6 cellular contexts compared by ENCODE assay signal in genomic region chr16:67104061-67104460, GRCh38. TPM values are rescaled to one million over a fixed set of nuclear protein-coding genes. Genes with fewer than 3 reads are reported as not detected.
DNase-seq lines count a peak whose midpoint lies in the region; ATAC-seq, FAIRE-seq and TF ChIP-seq lines count a peak whose summit lies in the region.

No MANE protein-coding gene starts in this region.

- no peaks in the 10 kb centered on the region for H4K20me1 ChIP-seq in Karpas-422 (ENCODE audit: insufficient read depth, low read depth, low read length)

- H3K4me3 ChIP-seq in RWPE2 (ENCODE audit: severe bottlenecking) (no peak overlapping the region), kidney (ENCODE audit: low read length in 2 of 2) (no peak overlapping the region), Karpas-422 (ENCODE audit: low read length) (no peak overlapping the region)

- H3K9me2 ChIP-seq in Karpas-422 (replicated peaks; ENCODE audit: insufficient read depth, low read length) = no peaks in the 10 kb centered on the region

- no peak for FAIRE-seq in kidney (lab: Jason Lieb, UNC)

- no peak overlapping the region for H3K27ac ChIP-seq in RWPE2 (ENCODE audit: poor library complexity, severe bottlenecking)
- H3K27ac ChIP-seq in kidney (ENCODE audit: low read depth in 2 of 2, low read length in 2 of 2) = no peak overlapping the region
- no peak overlapping the region for H3K27ac ChIP-seq in Karpas-422 (ENCODE audit: low read length)

- peak; percentile 63 for DNase-seq in ELF-1 (ENCODE audit: low read depth, low spot score)
- no peak for DNase-seq in RWPE2 (ENCODE audit: low spot score)
- no peak for DNase-seq in kidney
- no peak for DNase-seq in Karpas-422
- DNase-seq in retina = no peak

- H3K79me2 ChIP-seq in Karpas-422 (ENCODE audit: low read length) = no peaks in the 10 kb centered on the region

- TF ChIP-seq CTCF in RWPE2 (IDR thresholded peaks at IDR 0.05; ENCODE audit: poor library complexity, severe bottlenecking) (peak; percentile 37), kidney (IDR thresholded peaks at IDR 0.05; ENCODE audit: borderline replicate concordance, extremely low read depth, insufficient read depth) (peak; percentile 40)

- H3K9me3 ChIP-seq in RWPE2 (ENCODE audit: severe bottlenecking) = no peaks in the 10 kb centered on the region
- no peaks in the 10 kb centered on the region for H3K9me3 ChIP-seq in kidney (ENCODE audit: control insufficient read depth in 1 of 2, low read length in 2 of 2)
- no peaks in the 10 kb centered on the region for H3K9me3 ChIP-seq in Karpas-422 (ENCODE audit: low read length)

- intact Hi-C loops in kidney (cut with DNase I) = no loop called here

- ATAC-seq in RWPE2 (ENCODE audit: low read depth) (peak; percentile 56; the same call in 2 of the 3 replicates), GM19023 (IDR thresholded peaks at IDR 0.05; ENCODE audit: unreplicated experiment) (no peak)

- no peaks in the 10 kb centered on the region for H3K27me3 ChIP-seq in RWPE2 (ENCODE audit: insufficient read depth, poor library complexity, severe bottlenecking)
- no peaks in the 10 kb centered on the region for H3K27me3 ChIP-seq in Karpas-422 (ENCODE audit: low read length)

- peaks cover 4% of the 10 kb centered on the region for H3K4me1 ChIP-seq in RWPE2 (ENCODE audit: insufficient read depth, poor library complexity, severe bottlenecking)
- H3K4me1 ChIP-seq in kidney (ENCODE audit: control insufficient read depth in 1 of 2, insufficient read depth in 1 of 2, low read depth in 1 of 2, low read length in 2 of 2) = peaks cover 10 to 11% of the 10 kb centered on the region in 2 donors
- H3K4me1 ChIP-seq in Karpas-422 (ENCODE audit: low read length) = peaks cover 2% of the 10 kb centered on the region

- H3K9ac ChIP-seq in kidney (ENCODE audit: low read length in 2 of 2) (no peak overlapping the region), Karpas-422 (ENCODE audit: low read length) (no peak overlapping the region)

- no peak overlapping the region for H3K4me2 ChIP-seq in Karpas-422 (ENCODE audit: low read depth, low read length, poor library complexity, severe bottlenecking)

- H3K36me3 ChIP-seq in RWPE2 (ENCODE audit: low read depth) (peaks cover 25% of the 10 kb centered on the region), kidney (ENCODE audit: control insufficient read depth in 1 of 2, insufficient read depth in 2 of 2, low read length in 2 of 2) (peaks cover 0 to 6% of the 10 kb centered on the region in 2 donors), Karpas-422 (ENCODE audit: insufficient read depth, low read length) (peaks cover 10% of the 10 kb centered on the region; the same call in 1 of the 2 replicates)

- no peak overlapping the region for H2AFZ ChIP-seq in Karpas-422 (ENCODE audit: low read length)

RNA-seq across cellular contexts. Expression of gene PHAF1, which starts 5.7 kb away (rescaled TPM):
- 16.9 TPM for total RNA-seq in kidney
- polyA plus RNA-seq in kidney (ENCODE audit: insufficient read depth, low read depth, low replicate concordance) = 14.3 TPM
- total RNA-seq in Karpas-422 (2014; rRNA removed; shearing (Covaris generic); ENCODE audit: low replicate concordance) = 16.8 and 30.7 TPM in 2 replicates

RNA-seq across cellular contexts. Expression of gene B3GNT9, which starts 46.7 kb away (rescaled TPM):
- total RNA-seq in kidney = 16.7 TPM
- 12.1 TPM for polyA plus RNA-seq in kidney (ENCODE audit: insufficient read depth, low read depth, low replicate concordance)
- total RNA-seq in Karpas-422 (2014; rRNA removed; shearing (Covaris generic); ENCODE audit: low replicate concordance) = 1.4 and 1.8 TPM in 2 replicates

RNA-seq across cellular contexts. Expression of gene TRADD, which starts 55.6 kb away (rescaled TPM):
- total RNA-seq in kidney = 27.1 TPM
- 30.2 TPM for polyA plus RNA-seq in kidney (ENCODE audit: insufficient read depth, low read depth, low replicate concordance)
- 11.4 and 14.7 TPM in 2 replicates for total RNA-seq in Karpas-422 (2014; rRNA removed; shearing (Covaris generic); ENCODE audit: low replicate concordance)

RNA-seq across cellular contexts. Expression of gene FBXL8, which starts 55.7 kb away (rescaled TPM):
- 19.8 TPM for total RNA-seq in kidney
- polyA plus RNA-seq in kidney (ENCODE audit: insufficient read depth, low read depth, low replicate concordance) = 9.5 TPM
- 2.6 and 14.6 TPM in 2 replicates for total RNA-seq in Karpas-422 (2014; rRNA removed; shearing (Covaris generic); ENCODE audit: low replicate concordance)
